8 cellular contexts compared by ENCODE assay signal in the genomic region with DNA sequence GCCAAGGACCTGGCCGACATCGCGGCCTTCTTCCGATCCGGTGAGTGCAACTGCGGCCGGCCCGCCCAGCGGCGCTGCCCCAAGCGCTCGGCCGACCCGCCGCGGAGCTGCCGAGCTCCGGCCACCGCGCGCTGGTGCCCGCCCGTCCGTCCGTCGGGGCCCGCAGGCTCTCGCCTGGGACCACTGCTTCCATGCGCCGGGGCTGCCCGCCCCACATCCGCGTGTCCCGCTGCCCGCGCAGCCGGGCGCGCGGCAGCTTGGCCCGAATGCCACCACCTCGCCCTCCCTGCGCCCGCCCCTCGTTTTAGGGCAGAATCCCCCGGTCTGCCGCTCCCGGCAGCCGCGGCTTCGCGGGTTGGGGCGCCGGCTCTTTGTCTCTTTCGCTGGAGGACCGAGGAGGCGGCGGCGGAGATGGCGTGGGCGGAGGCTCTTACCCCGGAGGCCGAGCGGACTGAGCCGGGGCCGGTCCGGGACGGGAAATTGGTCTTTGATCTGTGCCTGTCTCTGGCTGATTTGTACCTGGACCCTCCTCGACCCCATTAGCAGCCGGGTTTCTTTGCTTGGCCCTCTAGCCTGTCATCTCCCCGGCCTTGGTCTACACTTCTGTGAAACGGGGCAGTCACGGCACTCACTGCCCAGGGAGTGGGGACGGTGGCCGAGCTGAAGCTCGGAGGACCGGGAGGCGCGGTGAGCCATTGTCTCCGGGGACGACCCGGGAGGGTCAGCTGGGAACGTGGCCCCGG. TPM values are rescaled to one million over a fixed set of nuclear protein-coding genes. Genes with fewer than 3 reads are reported as not detected.
A peak's percentile ranks its signal among the peaks of the same experiment; 100 is the strongest.
DNase-seq lines count a peak whose midpoint lies in the region; ATAC-seq and TF ChIP-seq lines count a peak whose summit lies in the region.

No MANE protein-coding gene starts in this region.

- no peak for TF ChIP-seq CTCF in SU-DHL-6 (IDR thresholded peaks at IDR 0.05; ENCODE audit: insufficient read depth, low read length, poor library complexity, severe bottlenecking)

- H3K9me3 ChIP-seq in SU-DHL-6 (ENCODE audit: insufficient read depth, low read length) = no peaks in the 10 kb centered on the region

- in situ Hi-C loops in T47D (cut with HindIII; ENCODE audit: low pct_unique_long_range_greater_than_20kb, low sequenced_read_pairs) = no loop called here

- H3K9me2 ChIP-seq in SU-DHL-6 (replicated peaks; ENCODE audit: insufficient read depth, low read length) = no peaks in the 10 kb centered on the region

- H4K20me1 ChIP-seq in SU-DHL-6 (ENCODE audit: low read depth, low read length) = peaks cover 25% of the 10 kb centered on the region

- H3K79me2 ChIP-seq in SU-DHL-6 (ENCODE audit: insufficient read depth, low read length) = peaks cover 8% of the 10 kb centered on the region; the same call in 1 of the 2 replicates

- no peak overlapping the region for H3K27ac ChIP-seq in SU-DHL-6 (ENCODE audit: low read depth, low read length)

- H3K36me3 ChIP-seq in SU-DHL-6 (ENCODE audit: low read length) = no peaks in the 10 kb centered on the region

- ATAC-seq in HG03066 (IDR thresholded peaks at IDR 0.05; ENCODE audit: low read depth, unreplicated experiment) (peak; percentile 14), left lobe of liver (peak; percentile 29)

- H3F3A ChIP-seq in SU-DHL-6 (ENCODE audit: insufficient read depth) = no peaks in the 10 kb centered on the region

- H2AFZ ChIP-seq in SU-DHL-6 (ENCODE audit: low read depth, low read length, severe bottlenecking) = peak overlapping the region; percentile 68

- H3K4me3 ChIP-seq in SU-DHL-6 (ENCODE audit: insufficient read depth, low read length, poor library complexity, severe bottlenecking) = peak overlapping the region; percentile 74

- H3K9ac ChIP-seq in SU-DHL-6 (ENCODE audit: low read length) = peak overlapping the region; percentile 75

- no peaks in the 10 kb centered on the region for H3K27me3 ChIP-seq in SU-DHL-6 (ENCODE audit: low read length)

- DNase-seq in activated effector memory CD4-positive, alpha-beta T cell treated with anti-CD3 and anti-CD28 coated beads, Interleukin-2, amount 50 U/mL, for 16 hours = peak; percentile 72
- no peak for DNase-seq in activated effector memory CD4-positive, alpha-beta T cell treated with Interleukin-2 at 50 U/mL for 16 hours
- DNase-seq in T47D (ENCODE audit: low read depth in 1 of 2, low spot score in 1 of 2) = peak; percentile 21 to 35
- peak; percentile 63 for DNase-seq in left lobe of liver (ENCODE audit: low spot score)
- DNase-seq in stimulated activated CD4-positive, alpha-beta T cell treated with anti-CD3 and anti-CD28 coated beads, Interleukin-4, amount 100 ng/mL, for 24 hours = peak; percentile 20
- DNase-seq in DMS79 treated with DMSO at 0.1 percent for 48 hours (lab: John Stamatoyannopoulos, UW) = no peak

- H3K4me2 ChIP-seq in SU-DHL-6 (ENCODE audit: low read depth, low read length, poor library complexity, severe bottlenecking) = peak overlapping the region; percentile 98

RNA-seq across cellular contexts. Expression of a gene that starts 0.9 kb away (rescaled TPM):
- 34.9 TPM for total RNA-seq in left lobe of liver

Comparison
In these comparisons a context has a peak if more than half of its experiments do, and no peak if none do; other contexts are left out.
1. DNase-seq: peak in activated effector memory CD4-positive, alpha-beta T cell treated with anti-CD3 and anti-CD28 coated beads, Interleukin-2, amount 50 U/mL, for 16 hours (single experiment), T47D (2 of 2), left lobe of liver (single experiment) and stimulated activated CD4-positive, alpha-beta T cell treated with anti-CD3 and anti-CD28 coated beads, Interleukin-4, amount 100 ng/mL, for 24 hours (single experiment); none in activated effector memory CD4-positive, alpha-beta T cell treated with Interleukin-2 at 50 U/mL for 16 hours (single experiment) and DMS79 treated with DMSO at 0.1 percent for 48 hours (single experiment).